ENCODE assay signal across 1 cellular context in the genomic region with DNA sequence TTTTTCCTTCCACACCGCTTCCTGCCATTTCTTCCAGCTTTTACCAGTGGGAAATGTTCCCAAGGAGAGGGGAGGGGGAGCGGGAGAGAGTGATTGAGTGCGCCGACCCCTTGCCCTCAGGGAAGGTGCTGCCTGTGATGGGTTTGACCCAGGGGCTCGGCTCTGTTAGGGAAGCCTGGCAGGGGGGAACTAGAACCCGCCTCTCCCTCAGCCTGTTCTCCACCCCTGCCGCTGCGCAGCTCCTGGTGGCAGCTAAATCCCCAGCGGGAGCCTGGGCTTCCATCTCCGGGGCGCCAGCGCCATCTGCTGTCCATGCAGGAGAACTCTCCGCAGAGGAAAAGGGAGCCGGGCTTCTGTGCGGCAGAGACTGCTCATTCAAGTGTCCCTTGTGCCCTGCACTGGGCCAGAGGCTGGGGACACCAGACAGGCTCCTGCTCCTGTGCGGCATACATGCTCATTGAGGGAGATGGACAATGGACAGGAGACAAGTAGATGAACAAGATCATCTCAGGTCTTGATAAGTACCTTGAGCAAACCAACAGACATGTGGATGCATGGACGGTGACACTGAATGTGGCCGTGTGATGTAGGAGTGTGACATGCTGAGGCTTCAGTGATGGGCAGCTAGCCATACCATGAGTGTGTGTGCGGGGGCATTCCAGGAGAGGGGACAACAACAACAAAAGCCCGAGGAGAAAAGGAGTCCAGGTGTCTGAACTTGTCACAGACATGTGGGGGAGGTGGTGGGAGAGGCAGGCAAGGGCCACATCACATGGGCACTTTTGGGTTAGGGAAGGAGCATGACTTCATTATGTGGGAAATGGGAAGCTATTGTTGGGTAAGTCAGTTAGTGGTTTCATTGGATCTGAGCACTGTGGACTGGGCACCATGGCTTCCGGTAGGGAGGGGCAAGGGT.
TF ChIP-seq lines count a peak whose summit lies in the region.

No MANE protein-coding gene starts in this region.

TF ChIP-seq in HepG2, 621 proteins besides CTCF, POLR2A, EP300 and RAD21 (continued from another document and continues in another):
- TF ChIP-seq, protein P1, sequence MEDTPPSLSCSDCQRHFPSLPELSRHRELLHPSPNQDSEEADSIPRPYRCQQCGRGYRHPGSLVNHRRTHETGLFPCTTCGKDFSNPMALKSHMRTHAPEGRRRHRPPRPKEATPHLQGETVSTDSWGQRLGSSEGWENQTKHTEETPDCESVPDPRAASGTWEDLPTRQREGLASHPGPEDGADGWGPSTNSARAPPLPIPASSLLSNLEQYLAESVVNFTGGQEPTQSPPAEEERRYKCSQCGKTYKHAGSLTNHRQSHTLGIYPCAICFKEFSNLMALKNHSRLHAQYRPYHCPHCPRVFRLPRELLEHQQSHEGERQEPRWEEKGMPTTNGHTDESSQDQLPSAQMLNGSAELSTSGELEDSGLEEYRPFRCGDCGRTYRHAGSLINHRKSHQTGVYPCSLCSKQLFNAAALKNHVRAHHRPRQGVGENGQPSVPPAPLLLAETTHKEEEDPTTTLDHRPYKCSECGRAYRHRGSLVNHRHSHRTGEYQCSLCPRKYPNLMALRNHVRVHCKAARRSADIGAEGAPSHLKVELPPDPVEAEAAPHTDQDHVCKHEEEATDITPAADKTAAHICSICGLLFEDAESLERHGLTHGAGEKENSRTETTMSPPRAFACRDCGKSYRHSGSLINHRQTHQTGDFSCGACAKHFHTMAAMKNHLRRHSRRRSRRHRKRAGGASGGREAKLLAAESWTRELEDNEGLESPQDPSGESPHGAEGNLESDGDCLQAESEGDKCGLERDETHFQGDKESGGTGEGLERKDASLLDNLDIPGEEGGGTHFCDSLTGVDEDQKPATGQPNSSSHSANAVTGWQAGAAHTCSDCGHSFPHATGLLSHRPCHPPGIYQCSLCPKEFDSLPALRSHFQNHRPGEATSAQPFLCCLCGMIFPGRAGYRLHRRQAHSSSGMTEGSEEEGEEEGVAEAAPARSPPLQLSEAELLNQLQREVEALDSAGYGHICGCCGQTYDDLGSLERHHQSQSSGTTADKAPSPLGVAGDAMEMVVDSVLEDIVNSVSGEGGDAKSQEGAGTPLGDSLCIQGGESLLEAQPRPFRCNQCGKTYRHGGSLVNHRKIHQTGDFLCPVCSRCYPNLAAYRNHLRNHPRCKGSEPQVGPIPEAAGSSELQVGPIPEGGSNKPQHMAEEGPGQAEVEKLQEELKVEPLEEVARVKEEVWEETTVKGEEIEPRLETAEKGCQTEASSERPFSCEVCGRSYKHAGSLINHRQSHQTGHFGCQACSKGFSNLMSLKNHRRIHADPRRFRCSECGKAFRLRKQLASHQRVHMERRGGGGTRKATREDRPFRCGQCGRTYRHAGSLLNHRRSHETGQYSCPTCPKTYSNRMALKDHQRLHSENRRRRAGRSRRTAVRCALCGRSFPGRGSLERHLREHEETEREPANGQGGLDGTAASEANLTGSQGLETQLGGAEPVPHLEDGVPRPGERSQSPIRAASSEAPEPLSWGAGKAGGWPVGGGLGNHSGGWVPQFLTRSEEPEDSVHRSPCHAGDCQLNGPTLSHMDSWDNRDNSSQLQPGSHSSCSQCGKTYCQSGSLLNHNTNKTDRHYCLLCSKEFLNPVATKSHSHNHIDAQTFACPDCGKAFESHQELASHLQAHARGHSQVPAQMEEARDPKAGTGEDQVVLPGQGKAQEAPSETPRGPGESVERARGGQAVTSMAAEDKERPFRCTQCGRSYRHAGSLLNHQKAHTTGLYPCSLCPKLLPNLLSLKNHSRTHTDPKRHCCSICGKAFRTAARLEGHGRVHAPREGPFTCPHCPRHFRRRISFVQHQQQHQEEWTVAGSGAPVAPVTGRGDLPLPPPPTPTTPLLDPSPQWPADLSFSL (CRISPR knock-in tag; IDR thresholded peaks at IDR 0.05): no peak
- TF ChIP-seq SAP130 (CRISPR knock-in tag; IDR thresholded peaks at IDR 0.05; ENCODE audit: low read depth) (0 out of 2 replicates have a peak, but pooled peaks have one; percentile 17), KMT2A (CRISPR knock-in tag; IDR thresholded peaks at IDR 0.05) (no peak), ZNF331 (CRISPR knock-in tag; IDR thresholded peaks at IDR 0.05) (peak; percentile 32; the same call in 1 of the 2 replicates), ZNF850 (CRISPR knock-in tag; conservative IDR thresholded peaks at IDR 0.05) (no peak), FOXC1 (CRISPR knock-in tag; IDR thresholded peaks at IDR 0.05; ENCODE audit: borderline replicate concordance) (peak; percentile 66), RAD51 (IDR thresholded peaks at IDR 0.05; ENCODE audit: borderline replicate concordance) (no peak), MED1 (CRISPR knock-in tag; IDR thresholded peaks at IDR 0.05) (0 out of 2 replicates have a peak, but pooled peaks have one; percentile 52), MAF1 (CRISPR knock-in tag; IDR thresholded peaks at IDR 0.05; ENCODE audit: borderline replicate concordance) (no peak), ZNF879 (CRISPR knock-in tag; IDR thresholded peaks at IDR 0.05) (no peak), KAT8 (CRISPR knock-in tag; IDR thresholded peaks at IDR 0.05) (no peak), MYC (CRISPR knock-in tag; IDR thresholded peaks at IDR 0.05; ENCODE audit: borderline replicate concordance) (peak; percentile 54; the same call in 1 of the 2 replicates), TCF7L2 (IDR thresholded peaks at IDR 0.05; ENCODE audit: low read depth, low read length) (no peak), RBM39 (IDR thresholded peaks at IDR 0.05; ENCODE audit: low read depth, low read length, poor library complexity, severe bottlenecking) (no peak), ZNF562 (CRISPR knock-in tag; IDR thresholded peaks at IDR 0.05; ENCODE audit: borderline replicate concordance) (no peak), IRX3 (CRISPR knock-in tag; IDR thresholded peaks at IDR 0.05; ENCODE audit: borderline replicate concordance, low read depth) (no peak), BCL6 (CRISPR knock-in tag; IDR thresholded peaks at IDR 0.05) (peak; percentile 36; the same call in 1 of the 2 replicates), ARNT2 (CRISPR knock-in tag; IDR thresholded peaks at IDR 0.05; ENCODE audit: low read depth) (no peak), RXRB (CRISPR knock-in tag; IDR thresholded peaks at IDR 0.05; ENCODE audit: borderline replicate concordance) (0 out of 2 replicates have a peak, but pooled peaks have one; percentile 31), NFE2L1 (CRISPR knock-in tag; IDR thresholded peaks at IDR 0.05; ENCODE audit: borderline replicate concordance) (no peak), MEF2D (CRISPR knock-in tag; IDR thresholded peaks at IDR 0.05) (no peak), ZNF891 (CRISPR knock-in tag; IDR thresholded peaks at IDR 0.05) (peak; percentile 63; the same call in 1 of the 2 replicates), THAP11 (CRISPR knock-in tag; IDR thresholded peaks at IDR 0.05) (peak; percentile 62)
- TF ChIP-seq, protein P2, sequence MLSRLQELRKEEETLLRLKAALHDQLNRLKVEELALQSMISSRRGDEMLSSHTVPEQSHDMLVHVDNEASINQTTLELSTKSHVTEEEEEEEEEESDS (CRISPR knock-in tag; IDR thresholded peaks at IDR 0.05; ENCODE audit: borderline replicate concordance): no peak
- TF ChIP-seq, protein P3, sequence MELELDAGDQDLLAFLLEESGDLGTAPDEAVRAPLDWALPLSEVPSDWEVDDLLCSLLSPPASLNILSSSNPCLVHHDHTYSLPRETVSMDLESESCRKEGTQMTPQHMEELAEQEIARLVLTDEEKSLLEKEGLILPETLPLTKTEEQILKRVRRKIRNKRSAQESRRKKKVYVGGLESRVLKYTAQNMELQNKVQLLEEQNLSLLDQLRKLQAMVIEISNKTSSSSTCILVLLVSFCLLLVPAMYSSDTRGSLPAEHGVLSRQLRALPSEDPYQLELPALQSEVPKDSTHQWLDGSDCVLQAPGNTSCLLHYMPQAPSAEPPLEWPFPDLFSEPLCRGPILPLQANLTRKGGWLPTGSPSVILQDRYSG (CRISPR knock-in tag; IDR thresholded peaks at IDR 0.05): no peak
- TF ChIP-seq, protein P4, sequence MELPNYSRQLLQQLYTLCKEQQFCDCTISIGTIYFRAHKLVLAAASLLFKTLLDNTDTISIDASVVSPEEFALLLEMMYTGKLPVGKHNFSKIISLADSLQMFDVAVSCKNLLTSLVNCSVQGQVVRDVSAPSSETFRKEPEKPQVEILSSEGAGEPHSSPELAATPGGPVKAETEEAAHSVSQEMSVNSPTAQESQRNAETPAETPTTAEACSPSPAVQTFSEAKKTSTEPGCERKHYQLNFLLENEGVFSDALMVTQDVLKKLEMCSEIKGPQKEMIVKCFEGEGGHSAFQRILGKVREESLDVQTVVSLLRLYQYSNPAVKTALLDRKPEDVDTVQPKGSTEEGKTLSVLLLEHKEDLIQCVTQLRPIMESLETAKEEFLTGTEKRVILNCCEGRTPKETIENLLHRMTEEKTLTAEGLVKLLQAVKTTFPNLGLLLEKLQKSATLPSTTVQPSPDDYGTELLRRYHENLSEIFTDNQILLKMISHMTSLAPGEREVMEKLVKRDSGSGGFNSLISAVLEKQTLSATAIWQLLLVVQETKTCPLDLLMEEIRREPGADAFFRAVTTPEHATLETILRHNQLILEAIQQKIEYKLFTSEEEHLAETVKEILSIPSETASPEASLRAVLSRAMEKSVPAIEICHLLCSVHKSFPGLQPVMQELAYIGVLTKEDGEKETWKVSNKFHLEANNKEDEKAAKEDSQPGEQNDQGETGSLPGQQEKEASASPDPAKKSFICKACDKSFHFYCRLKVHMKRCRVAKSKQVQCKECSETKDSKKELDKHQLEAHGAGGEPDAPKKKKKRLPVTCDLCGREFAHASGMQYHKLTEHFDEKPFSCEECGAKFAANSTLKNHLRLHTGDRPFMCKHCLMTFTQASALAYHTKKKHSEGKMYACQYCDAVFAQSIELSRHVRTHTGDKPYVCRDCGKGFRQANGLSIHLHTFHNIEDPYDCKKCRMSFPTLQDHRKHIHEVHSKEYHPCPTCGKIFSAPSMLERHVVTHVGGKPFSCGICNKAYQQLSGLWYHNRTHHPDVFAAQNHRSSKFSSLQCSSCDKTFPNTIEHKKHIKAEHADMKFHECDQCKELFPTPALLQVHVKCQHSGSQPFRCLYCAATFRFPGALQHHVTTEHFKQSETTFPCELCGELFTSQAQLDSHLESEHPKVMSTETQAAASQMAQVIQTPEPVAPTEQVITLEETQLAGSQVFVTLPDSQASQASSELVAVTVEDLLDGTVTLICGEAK (IDR thresholded peaks at IDR 0.05): no peak
- TF ChIP-seq, protein P4 (CRISPR knock-in tag; IDR thresholded peaks at IDR 0.05): 0 out of 2 replicates have a peak, but pooled peaks have one; percentile 11
- TF ChIP-seq, protein P5, sequence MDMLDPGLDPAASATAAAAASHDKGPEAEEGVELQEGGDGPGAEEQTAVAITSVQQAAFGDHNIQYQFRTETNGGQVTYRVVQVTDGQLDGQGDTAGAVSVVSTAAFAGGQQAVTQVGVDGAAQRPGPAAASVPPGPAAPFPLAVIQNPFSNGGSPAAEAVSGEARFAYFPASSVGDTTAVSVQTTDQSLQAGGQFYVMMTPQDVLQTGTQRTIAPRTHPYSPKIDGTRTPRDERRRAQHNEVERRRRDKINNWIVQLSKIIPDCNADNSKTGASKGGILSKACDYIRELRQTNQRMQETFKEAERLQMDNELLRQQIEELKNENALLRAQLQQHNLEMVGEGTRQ (IDR thresholded peaks at IDR 0.05; ENCODE audit: low read depth, low read length): no peak
- TF ChIP-seq, protein P5 (CRISPR knock-in tag; IDR thresholded peaks at IDR 0.05; ENCODE audit: borderline replicate concordance): no peak
- TF ChIP-seq, protein P6, sequence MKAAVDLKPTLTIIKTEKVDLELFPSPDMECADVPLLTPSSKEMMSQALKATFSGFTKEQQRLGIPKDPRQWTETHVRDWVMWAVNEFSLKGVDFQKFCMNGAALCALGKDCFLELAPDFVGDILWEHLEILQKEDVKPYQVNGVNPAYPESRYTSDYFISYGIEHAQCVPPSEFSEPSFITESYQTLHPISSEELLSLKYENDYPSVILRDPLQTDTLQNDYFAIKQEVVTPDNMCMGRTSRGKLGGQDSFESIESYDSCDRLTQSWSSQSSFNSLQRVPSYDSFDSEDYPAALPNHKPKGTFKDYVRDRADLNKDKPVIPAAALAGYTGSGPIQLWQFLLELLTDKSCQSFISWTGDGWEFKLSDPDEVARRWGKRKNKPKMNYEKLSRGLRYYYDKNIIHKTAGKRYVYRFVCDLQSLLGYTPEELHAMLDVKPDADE (CRISPR knock-in tag; IDR thresholded peaks at IDR 0.05): no peak
- TF ChIP-seq, protein P7, sequence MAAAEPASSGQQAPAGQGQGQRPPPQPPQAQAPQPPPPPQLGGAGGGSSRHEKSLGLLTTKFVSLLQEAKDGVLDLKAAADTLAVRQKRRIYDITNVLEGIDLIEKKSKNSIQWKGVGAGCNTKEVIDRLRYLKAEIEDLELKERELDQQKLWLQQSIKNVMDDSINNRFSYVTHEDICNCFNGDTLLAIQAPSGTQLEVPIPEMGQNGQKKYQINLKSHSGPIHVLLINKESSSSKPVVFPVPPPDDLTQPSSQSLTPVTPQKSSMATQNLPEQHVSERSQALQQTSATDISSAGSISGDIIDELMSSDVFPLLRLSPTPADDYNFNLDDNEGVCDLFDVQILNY (CRISPR knock-in tag; conservative IDR thresholded peaks at IDR 0.05): no peak
